In the genomic region with DNA sequence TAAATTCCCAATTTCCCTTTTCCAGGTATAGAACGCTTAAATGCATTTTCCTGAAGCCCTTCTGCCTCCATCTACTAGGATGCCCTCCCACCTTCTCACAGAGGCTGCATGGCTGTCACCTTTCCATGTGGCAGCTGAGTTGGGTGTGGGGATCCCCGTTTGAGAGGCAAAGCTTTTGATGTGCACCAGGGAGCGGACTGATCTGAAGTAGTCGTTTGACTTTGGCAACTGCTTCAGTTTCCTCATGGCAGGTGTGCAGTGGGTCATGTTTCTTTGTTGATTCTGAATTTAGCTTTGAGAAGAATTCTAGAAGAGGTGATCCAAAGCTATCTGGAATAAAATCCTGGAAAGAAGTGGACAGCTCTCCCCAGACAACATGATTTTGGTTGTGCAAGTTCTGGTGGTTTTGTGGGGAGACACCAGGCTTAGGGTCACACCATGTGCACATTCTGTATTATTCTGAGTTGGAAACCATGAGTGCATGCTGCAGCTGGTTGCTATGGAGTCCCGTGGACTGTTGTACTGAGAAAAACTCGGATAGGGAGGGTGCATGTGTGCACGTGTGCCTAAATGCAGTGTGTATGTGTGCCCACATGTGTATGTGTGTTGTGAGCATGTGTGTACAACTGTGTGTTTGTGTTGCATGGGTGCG, we compare ENCODE assay signal across 16 cellular contexts.
A peak's percentile ranks its signal among the peaks of the same experiment; 100 is the strongest.
DNase-seq lines count a peak whose midpoint lies in the region; ATAC-seq, FAIRE-seq and TF ChIP-seq lines count a peak whose summit lies in the region.
"Had no signal": no experiment of that assay in that cellular context is flagged by ENCODE, and none has a peak within 500 bp of the region (broad histone marks: within the 10 kb centered on the region; RNA-seq: fewer than 3 reads in every experiment).

No MANE protein-coding gene starts in this region.

- no peaks in the 10 kb centered on the region for H3K36me3 ChIP-seq in HepG2 (replicated peaks in 1 of 2; ENCODE audit: control insufficient read depth in 1 of 2, insufficient read depth in 2 of 2, low read length in 2 of 2)
- H3K36me3 ChIP-seq in transverse colon, result no peaks in the 10 kb centered on the region

- H3K27ac Mint-ChIP-seq in T-helper 1 cell treated with Interleukin-12 subunit alpha and Interleukin-12 subunit beta and Interleukin-4 antibody, amounts not matched to agents 30 μg/mL and 1 μg/mL, for 36 hours, result peak overlapping the region; percentile 74
- H3K27ac Mint-ChIP-seq: activated B cell treated with CpG ODN at 0.5 μM for 24 hours; activated T-cell treated with anti-CD3 and anti-CD28 coated beads, Interleukin-2, amount 50 U/mL, for 72 hours had no signal

- DNase-seq in T-helper 1 cell, result no peak
- peak; percentile 71 for DNase-seq in NCI-H2196 treated with DMSO at 0.1 percent for 48 hours (lab: John Stamatoyannopoulos, UW; ENCODE audit: unreplicated experiment)
- no peak for DNase-seq in HepG2 (ENCODE audit: low spot score)
- no peak for DNase-seq in transverse colon
- no peak for DNase-seq in T1000 (lab: John Stamatoyannopoulos, UW)
- DNase-seq in EL, result no peak
- DNase-seq: activated B cell treated with CpG ODN at 0.5 μM for 24 hours; effector memory CD4-positive, alpha-beta T cell; Kasumi-1; kidney; NCI-H526 treated with DMSO at 0.1 percent for 48 hours had no signal

- WGBS in HepG2 (ENCODE audit: low lambda C conversion rate), result 3% methylated on average over 5 of the region's 8 CpGs
- WGBS in transverse colon (ENCODE audit: low coverage in 1 of 2), 2 donors, result 50% methylated on average over 8 of the region's 8 CpGs; no CpG with 5 or more reads in 1 of the 2 donors

- FAIRE-seq in HepG2 (lab: Jason Lieb, UNC), result no peak
- FAIRE-seq: frontal cortex, kidney had no signal

- peaks cover 6% of the 10 kb centered on the region for H3K27me3 Mint-ChIP-seq in T-helper 1 cell treated with Interleukin-12 subunit alpha and Interleukin-12 subunit beta and Interleukin-4 antibody, amounts not matched to agents 30 μg/mL and 1 μg/mL, for 36 hours (ENCODE audit: low read depth)

- H3K4me2 ChIP-seq in HepG2 (ENCODE audit: low read depth, low read length), result no peak overlapping the region

- H3K4me1 ChIP-seq in HepG2 (ENCODE audit: insufficient read depth, low read length), result peaks cover 39% of the 10 kb centered on the region
- peaks cover 0 to 51% (median 41%) of the 10 kb centered on the region in 4 donors for H3K4me1 ChIP-seq in transverse colon

- CTCF ChIA-PET in HepG2 (lab: Yijun Ruan, JAX; ENCODE audit: low intra/inter-chr PET ratio, low total read pairs), result no interaction called here

- no peak for TF ChIP-seq POLR2A in HepG2 (IDR thresholded peaks at IDR 0.05; ENCODE audit: insufficient read depth in 1 of 2, low read depth in 2 of 2, low read length in 2 of 2)
- TF ChIP-seq POLR2A in transverse colon (IDR thresholded peaks at IDR 0.05), result no peak

- peaks cover 7% of the 10 kb centered on the region for H3K36me3 Mint-ChIP-seq in T-helper 1 cell treated with Interleukin-12 subunit alpha and Interleukin-12 subunit beta and Interleukin-4 antibody, amounts not matched to agents 30 μg/mL and 1 μg/mL, for 36 hours (ENCODE audit: low read depth)

- ATAC-seq in HepG2, result no peak
- ATAC-seq in GM21723 (IDR thresholded peaks at IDR 0.05; ENCODE audit: unreplicated experiment), result no peak
- ATAC-seq: activated T-cell treated with anti-CD3 and anti-CD28 coated beads, Interleukin-2, amount 50 U/mL, for 72 hours had no signal

- H3K4me3 ChIP-seq in HepG2 (replicated peaks in 1 of 3; ENCODE audit: insufficient read depth in 1 of 3, low read depth in 2 of 3, low read length in 3 of 3) (no peak overlapping the region), transverse colon (no peak overlapping the region)

- no peak for TF ChIP-seq RAD21 in HepG2 (CRISPR knock-in tag; IDR thresholded peaks at IDR 0.05)

- intact Hi-C loops in HepG2 (cut with micrococcal nuclease; ENCODE audit: unreplicated experiment), result no loop called here
- intact Hi-C loops in transverse colon (cut with DNase I; ENCODE audit: low total_unique reads), result no loop called here

- peaks cover 24% of the 10 kb centered on the region for H3K4me1 Mint-ChIP-seq in T-helper 1 cell treated with Interleukin-12 subunit alpha and Interleukin-12 subunit beta and Interleukin-4 antibody, amounts not matched to agents 30 μg/mL and 1 μg/mL, for 36 hours (ENCODE audit: low read depth)
- H3K4me1 Mint-ChIP-seq: activated B cell treated with CpG ODN at 0.5 μM for 24 hours had no signal

- TF ChIP-seq EP300 in HepG2 (IDR thresholded peaks at IDR 0.05; ENCODE audit: low read depth in 2 of 2, low read length in 2 of 2) (no peak), HepG2 (CRISPR knock-in tag; IDR thresholded peaks at IDR 0.05; ENCODE audit: borderline replicate concordance) (no peak), transverse colon (IDR thresholded peaks at IDR 0.05; ENCODE audit: low read depth) (no peak)

- peaks cover 12% of the 10 kb centered on the region for H3K9me3 Mint-ChIP-seq in T-helper 1 cell treated with Interleukin-12 subunit alpha and Interleukin-12 subunit beta and Interleukin-4 antibody, amounts not matched to agents 30 μg/mL and 1 μg/mL, for 36 hours

- no peaks in the 10 kb centered on the region for H3K9me3 ChIP-seq in HepG2 (ENCODE audit: low read length)
- no peaks in the 10 kb centered on the region for H3K9me3 ChIP-seq in transverse colon

- no peak overlapping the region for H3K9ac ChIP-seq in HepG2 (ENCODE audit: insufficient read depth, low read depth, low read length)

- POLR2A ChIA-PET in HepG2 (lab: Yijun Ruan, JAX), result no interaction called here

- H3K79me2 ChIP-seq in HepG2 (ENCODE audit: insufficient read depth, low read length), result no peaks in the 10 kb centered on the region

- no TSS peak for BruUV-seq in HepG2 (replicated peaks; lab: Mats Ljungman, UMichigan)

- no peaks in the 10 kb centered on the region for H4K20me1 ChIP-seq in HepG2 (ENCODE audit: insufficient read depth, low read length)

- no peak overlapping the region for H3K27ac ChIP-seq in HepG2 (ENCODE audit: extremely low read length, insufficient read depth, low read length)
- H3K27ac ChIP-seq in transverse colon, result peak overlapping the region; percentile 43 to 66 (median 59)

- in situ Hi-C loops in HepG2 (cut with HindIII; ENCODE audit: extremely low pct_ligation_motif_present, low pct_unique_long_range_greater_than_20kb) (no loop called here), transverse colon (cut with MboI; ENCODE audit: low pct_ligation_motif_present in 1 of 4, low pct_unique_long_range_greater_than_20kb in 1 of 4, low sequenced_read_pairs in 3 of 4) (no loop called here)

- TF ChIP-seq CTCF in HepG2 (CRISPR knock-in tag; IDR thresholded peaks at IDR 0.05), result no peak
- TF ChIP-seq CTCF in transverse colon (IDR thresholded peaks at IDR 0.05), result no peak

- H2AFZ ChIP-seq in HepG2 (ENCODE audit: low read length), result no peak overlapping the region

- peaks cover 2 to 17% of the 10 kb centered on the region in 2 experiments; a peak in 3 of 5 replicates for H3K27me3 ChIP-seq in HepG2 (ENCODE audit: control insufficient read depth in 1 of 2, insufficient read depth in 2 of 2, low read length in 2 of 2)
- no peaks in the 10 kb centered on the region for H3K27me3 ChIP-seq in transverse colon

- no peak overlapping the region for H3K4me3 Mint-ChIP-seq in T-helper 1 cell treated with Interleukin-12 subunit alpha and Interleukin-12 subunit beta and Interleukin-4 antibody, amounts not matched to agents 30 μg/mL and 1 μg/mL, for 36 hours
- H3K4me3 Mint-ChIP-seq: activated B cell treated with CpG ODN at 0.5 μM for 24 hours; activated T-cell treated with anti-CD3 and anti-CD28 coated beads, Interleukin-2, amount 50 U/mL, for 72 hours; neural crest cell had no signal

TF ChIP-seq in HepG2, 621 proteins besides CTCF, POLR2A, EP300 and RAD21:
- TF ChIP-seq TP53 (CRISPR knock-in tag; conservative IDR thresholded peaks at IDR 0.05), result no peak
- TF ChIP-seq, protein P1, sequence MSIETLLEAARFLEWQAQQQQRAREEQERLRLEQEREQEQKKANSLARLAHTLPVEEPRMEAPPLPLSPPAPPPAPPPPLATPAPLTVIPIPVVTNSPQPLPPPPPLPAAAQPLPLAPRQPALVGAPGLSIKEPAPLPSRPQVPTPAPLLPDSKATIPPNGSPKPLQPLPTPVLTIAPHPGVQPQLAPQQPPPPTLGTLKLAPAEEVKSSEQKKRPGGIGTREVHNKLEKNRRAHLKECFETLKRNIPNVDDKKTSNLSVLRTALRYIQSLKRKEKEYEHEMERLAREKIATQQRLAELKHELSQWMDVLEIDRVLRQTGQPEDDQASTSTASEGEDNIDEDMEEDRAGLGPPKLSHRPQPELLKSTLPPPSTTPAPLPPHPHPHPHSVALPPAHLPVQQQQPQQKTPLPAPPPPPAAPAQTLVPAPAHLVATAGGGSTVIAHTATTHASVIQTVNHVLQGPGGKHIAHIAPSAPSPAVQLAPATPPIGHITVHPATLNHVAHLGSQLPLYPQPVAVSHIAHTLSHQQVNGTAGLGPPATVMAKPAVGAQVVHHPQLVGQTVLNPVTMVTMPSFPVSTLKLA (IDR thresholded peaks at IDR 0.05), result peak; percentile 89
